18 cellular contexts compared by ENCODE assay signal in genomic region chr1:110403805-110404204, GRCh38. TPM values are rescaled to one million over a fixed set of nuclear protein-coding genes. Genes with fewer than 3 reads are reported as not detected.
DNase-seq lines count a peak whose midpoint lies in the region; ATAC-seq and TF ChIP-seq lines count a peak whose summit lies in the region.
"Had no signal": no experiment of that assay in that cellular context is flagged by ENCODE, and none has a peak within 500 bp of the region (broad histone marks: within the 10 kb centered on the region; RNA-seq: fewer than 3 reads in every experiment).

No MANE protein-coding gene starts in this region.

- peak overlapping the region; percentile 3 for H3K27ac Mint-ChIP-seq in activated T-cell treated with anti-CD3 and anti-CD28 coated beads, Interleukin-2, amount 50 U/mL, for 72 hours
- H3K27ac Mint-ChIP-seq in activated T-helper 17 cell treated with anti-CD3 and anti-CD28 coated beads, Interleukin-2, amount 50 U/mL, for 72 hours, result peak overlapping the region; percentile 38
- peak overlapping the region in 2 of 3 experiments; percentile 80 to 90 for H3K27ac Mint-ChIP-seq in nephron
- H3K27ac Mint-ChIP-seq: CD8-positive, alpha-beta T cell; HFFc6 had no signal

- H3K27me3 Mint-ChIP-seq in activated T-cell treated with anti-CD3 and anti-CD28 coated beads, Interleukin-2, amount 50 U/mL, for 72 hours (ENCODE audit: low read depth), result no peaks in the 10 kb centered on the region
- no peaks in the 10 kb centered on the region for H3K27me3 Mint-ChIP-seq in activated T-helper 17 cell treated with anti-CD3 and anti-CD28 coated beads, Interleukin-2, amount 50 U/mL, for 72 hours
- H3K27me3 Mint-ChIP-seq in nephron (ENCODE audit: low read depth), result no peaks in the 10 kb centered on the region

- peaks cover 19% of the 10 kb centered on the region for H3K4me1 Mint-ChIP-seq in activated T-cell treated with anti-CD3 and anti-CD28 coated beads, Interleukin-2, amount 50 U/mL, for 72 hours (ENCODE audit: low read depth)
- peaks cover 7% of the 10 kb centered on the region for H3K4me1 Mint-ChIP-seq in activated T-helper 17 cell treated with anti-CD3 and anti-CD28 coated beads, Interleukin-2, amount 50 U/mL, for 72 hours
- peaks cover 14% of the 10 kb centered on the region for H3K4me1 Mint-ChIP-seq in nephron

- H3K4me3 Mint-ChIP-seq in activated T-cell treated with anti-CD3 and anti-CD28 coated beads, Interleukin-2, amount 50 U/mL, for 72 hours, result no peak overlapping the region
- no peak overlapping the region for H3K4me3 Mint-ChIP-seq in activated T-helper 17 cell treated with anti-CD3 and anti-CD28 coated beads, Interleukin-2, amount 50 U/mL, for 72 hours
- H3K4me3 Mint-ChIP-seq in nephron, result no peak overlapping the region
- H3K4me3 Mint-ChIP-seq: CD8-positive, alpha-beta T cell; HFFc6 had no signal

- no peak for ATAC-seq in activated T-cell treated with anti-CD3 and anti-CD28 coated beads, Interleukin-2, amount 50 U/mL, for 72 hours (replicated peaks in 1 of 2)
- no peak for ATAC-seq in activated T-helper 17 cell treated with anti-CD3 and anti-CD28 coated beads, Interleukin-2, amount 50 U/mL, for 72 hours (replicated peaks)
- ATAC-seq in HG02973 (IDR thresholded peaks at IDR 0.05; ENCODE audit: unreplicated experiment), result no peak
- ATAC-seq: A549; CD8-positive, alpha-beta T cell had no signal

- peaks cover 4 to 13% of the 10 kb centered on the region in 2 donors for H3K36me3 Mint-ChIP-seq in activated T-cell treated with anti-CD3 and anti-CD28 coated beads, Interleukin-2, amount 50 U/mL, for 72 hours (ENCODE audit: insufficient read depth in 2 of 2)
- peaks cover 90% of the 10 kb centered on the region for H3K36me3 Mint-ChIP-seq in activated T-helper 17 cell treated with anti-CD3 and anti-CD28 coated beads, Interleukin-2, amount 50 U/mL, for 72 hours (ENCODE audit: low read depth)
- peaks cover 21% of the 10 kb centered on the region for H3K36me3 Mint-ChIP-seq in nephron (ENCODE audit: low read depth)

- TF ChIP-seq CTCF in nephron (IDR thresholded peaks at IDR 0.05; ENCODE audit: unreplicated experiment in 3 of 3), result no peak

- no peaks in the 10 kb centered on the region for H3K9me3 Mint-ChIP-seq in activated T-cell treated with anti-CD3 and anti-CD28 coated beads, Interleukin-2, amount 50 U/mL, for 72 hours
- H3K9me3 Mint-ChIP-seq in activated T-helper 17 cell treated with anti-CD3 and anti-CD28 coated beads, Interleukin-2, amount 50 U/mL, for 72 hours, result no peaks in the 10 kb centered on the region
- H3K9me3 Mint-ChIP-seq in nephron, result no peaks in the 10 kb centered on the region
- H3K9me3 Mint-ChIP-seq: CD8-positive, alpha-beta T cell; HFFc6 had no signal

- no peak for DNase-seq in activated T-cell treated with anti-CD3 and anti-CD28 coated beads, Interleukin-2, amount 50 U/mL, for 72 hours
- no peak for DNase-seq in activated T-cell treated with anti-CD3 and anti-CD28 coated beads, Interleukin-2, amount 50 U/mL, for 1 hour
- DNase-seq in retina, result no peak
- no peak for DNase-seq in NCI-H1436 (lab: John Stamatoyannopoulos, UW)
- DNase-seq: 8988T; ACHN; AML-193; C1 segment of cervical spinal cord; Caco-2; CD8-positive, alpha-beta T cell; DMS153; DND-41; GOT3; HFFc6 had no signal

RNA-seq across cellular contexts. Expression of gene LAMTOR5, which starts 3.7 kb away (rescaled TPM):
- 100 to 1,000 TPM in 1 of 2 donors, 10 to 100 TPM in 1; 89.2 to 101 TPM for total RNA-seq in activated T-cell treated with anti-CD3 and anti-CD28 coated beads, Interleukin-2, amount 50 U/mL, for 72 hours
- total RNA-seq in activated T-helper 17 cell treated with anti-CD3 and anti-CD28 coated beads, Interleukin-2, amount 50 U/mL, for 72 hours, result 100 to 1,000 TPM; 150 to 172 TPM

RNA-seq across cellular contexts. Expression of gene SLC16A4, which starts 13.0 kb away (rescaled TPM):
- total RNA-seq in activated T-cell treated with anti-CD3 and anti-CD28 coated beads, Interleukin-2, amount 50 U/mL, for 72 hours, result under 1 TPM; 0.44 to 0.58 TPM
- total RNA-seq in activated T-helper 17 cell treated with anti-CD3 and anti-CD28 coated beads, Interleukin-2, amount 50 U/mL, for 72 hours, result under 1 TPM; 0.19 to 0.58 TPM

RNA-seq across cellular contexts. Expression of gene PROK1, which starts 47.1 kb away (rescaled TPM):
- under 1 TPM in 1 of 2 donors, not detected in 1; 0.17 TPM for total RNA-seq in activated T-cell treated with anti-CD3 and anti-CD28 coated beads, Interleukin-2, amount 50 U/mL, for 72 hours
- total RNA-seq in activated T-helper 17 cell treated with anti-CD3 and anti-CD28 coated beads, Interleukin-2, amount 50 U/mL, for 72 hours, result not detected
- total RNA-seq: Caco-2; CD8-positive, alpha-beta T cell; HFFc6 had no signal

Comparison
In these comparisons a context has a peak if more than half of its experiments do, and no peak if none do; other contexts are left out.
1. H3K27ac Mint-ChIP-seq: peak in every context shown above with its lines; median percentile 85 in nephron; 38 in activated T-helper 17 cell treated with anti-CD3 and anti-CD28 coated beads, Interleukin-2, amount 50 U/mL, for 72 hours; 3 in activated T-cell treated with anti-CD3 and anti-CD28 coated beads, Interleukin-2, amount 50 U/mL, for 72 hours.